22 cellular contexts compared by ENCODE assay signal in genomic region chr12:6527711-6528110, GRCh38.
"Had no signal": no experiment of that assay in that cellular context is flagged by ENCODE, and none has a peak within 500 bp of the region (broad histone marks: within the 10 kb centered on the region; RNA-seq: fewer than 3 reads in every experiment).

No MANE protein-coding gene starts in this region.

- H3K27me3 ChIP-seq: esophagus squamous epithelium, gastroesophageal sphincter, neutrophil, spleen, suprapubic skin, thyroid gland, upper lobe of right lung, vagina had no signal

- DNase-seq: dermis blood vessel endothelial cell; esophagus squamous epithelium; foreskin fibroblast; glutamatergic neuron; islet precursor cell; mammary epithelial cell; mucosa of descending colon; naive thymus-derived CD8-positive, alpha-beta T cell; psoas muscle; retina; spleen; stimulated activated CD4-positive, alpha-beta T cell treated with anti-CD3 and anti-CD28 coated beads, Interleukin-2, amount 100 ng/mL, for 24 hours; stimulated activated CD4-positive, alpha-beta T cell treated with anti-CD3 and anti-CD28 coated beads, Interleukin-4, amount 100 ng/mL, for 4 hours; stimulated activated naive CD4-positive, alpha-beta T cell treated with Interleukin-2 at 50 U/mL for 16 hours; thyroid gland; upper lobe of right lung had no signal

- H3K4me3 Mint-ChIP-seq: naive thymus-derived CD8-positive, alpha-beta T cell had no signal

- H3K9me3 ChIP-seq: esophagus squamous epithelium, gastroesophageal sphincter, mucosa of descending colon, neutrophil, psoas muscle, spleen, suprapubic skin, thyroid gland, upper lobe of right lung, vagina had no signal

- H3K27ac ChIP-seq: neutrophil, psoas muscle, spleen, suprapubic skin, thyroid gland, upper lobe of right lung, vagina had no signal

- H3K4me3 ChIP-seq: esophagus squamous epithelium, gastroesophageal sphincter, mucosa of descending colon, psoas muscle, spleen, suprapubic skin, thyroid gland, upper lobe of right lung, vagina had no signal

- ATAC-seq: gastroesophageal sphincter; left lobe of liver; mucosa of descending colon; naive thymus-derived CD8-positive, alpha-beta T cell; psoas muscle; sciatic nerve; upper lobe of right lung had no signal

- H3K27me3 Mint-ChIP-seq: naive thymus-derived CD8-positive, alpha-beta T cell had no signal
